In genomic region chr7:91880413-91881241, GRCh38 we compare ENCODE assay signal across 8 cellular contexts. TPM values are rescaled to one million over a fixed set of nuclear protein-coding genes. Genes with fewer than 3 reads are reported as not detected.
A peak's percentile ranks its signal among the peaks of the same experiment; 100 is the strongest.
DNase-seq lines count a peak whose midpoint lies in the region; ATAC-seq, FAIRE-seq and TF ChIP-seq lines count a peak whose summit lies in the region.

Gene MTERF1, minus strand, starts transcription at chr7:91880702. Its CDS starts 619 bp downstream, at chr7:91880083.

- H3K27ac ChIP-seq in Karpas-422 (ENCODE audit: low read length) (no peak within 1 kb of the TSS), fibroblast of lung (ENCODE audit: insufficient read depth, low read length) (peak within 1 kb of the TSS; percentile 59)

- peak within 1 kb of the TSS; percentile 88 to 96 for H3K27ac Mint-ChIP-seq in natural killer cell

- peaks cover 32 to 37% of the 10 kb centered on the region in 2 donors for H3K4me1 Mint-ChIP-seq in natural killer cell

- peak within 1 kb of the TSS; percentile 89 for H3K4me3 ChIP-seq in Karpas-422 (ENCODE audit: low read length)
- peak within 1 kb of the TSS; percentile 65 to 96 (median 93) for H3K4me3 ChIP-seq in fibroblast of lung (replicated peaks in 1 of 4; ENCODE audit: control extremely low read depth in 1 of 4, insufficient read depth in 1 of 4, low read depth in 3 of 4, low read length in 4 of 4)

- peak within 1 kb of the TSS; percentile 83 for H3K4me2 ChIP-seq in Karpas-422 (ENCODE audit: low read depth, low read length, poor library complexity, severe bottlenecking)
- H3K4me2 ChIP-seq in fibroblast of lung (ENCODE audit: extremely low read depth, insufficient read depth, low read length) = peak within 1 kb of the TSS; percentile 98

- DNase-seq in Daoy (ENCODE audit: low read depth) = peak; percentile 95
- peak; percentile 99 for DNase-seq in Karpas-422
- peak; percentile 84 for DNase-seq in RCC 7860 (ENCODE audit: low spot score)
- DNase-seq in activated T-helper 1 cell treated with Interleukin-2 at 50 U/mL for 16 hours (ENCODE audit: low read depth) = peak; percentile 86
- DNase-seq in fibroblast of lung (ENCODE audit: low read depth in 2 of 2) = peak; percentile 89 to 93
- peak; percentile 89 for DNase-seq in natural killer cell
- peak; percentile 90 for DNase-seq in stimulated activated naive CD4-positive, alpha-beta T cell treated with Interleukin-2 at 50 U/mL for 16 hours (lab: John Stamatoyannopoulos, UW)

- no peaks in the 10 kb centered on the region for H4K20me1 ChIP-seq in Karpas-422 (ENCODE audit: insufficient read depth, low read depth, low read length)
- H4K20me1 ChIP-seq in fibroblast of lung (ENCODE audit: control insufficient read depth, extremely low read depth, insufficient read depth, low read length) = peaks cover 1% of the 10 kb centered on the region

- H2AFZ ChIP-seq in Karpas-422 (ENCODE audit: low read length) = peak within 1 kb of the TSS; percentile 99
- peak within 1 kb of the TSS; percentile 99 for H2AFZ ChIP-seq in fibroblast of lung (ENCODE audit: low read length)

- H3K4me1 ChIP-seq in Karpas-422 (ENCODE audit: low read length) (peaks cover 30% of the 10 kb centered on the region), fibroblast of lung (ENCODE audit: control insufficient read depth, extremely low read depth, insufficient read depth, low read length) (peaks cover 2% of the 10 kb centered on the region)

- peak within 1 kb of the TSS; percentile 85 for H3K9ac ChIP-seq in Karpas-422 (ENCODE audit: low read length)
- peak within 1 kb of the TSS; percentile 71 for H3K9ac ChIP-seq in fibroblast of lung (ENCODE audit: insufficient read depth, low read length)

- TF ChIP-seq CTCF in fibroblast of lung (conservative IDR thresholded peaks at IDR 0.05 in 1 of 2, IDR thresholded peaks at IDR 0.05 in 1 of 2; ENCODE audit: low read depth in 1 of 2, low read length in 2 of 2) (peak; percentile 91 to 98), natural killer cell (IDR thresholded peaks at IDR 0.05) (peak; percentile 96)

- peaks cover 3 to 22% of the 10 kb centered on the region in 2 donors for H3K27me3 Mint-ChIP-seq in natural killer cell (ENCODE audit: low read depth in 2 of 2)

- H3K36me3 Mint-ChIP-seq in natural killer cell = peaks cover 4% of the 10 kb centered on the region

- H3K9me2 ChIP-seq in Karpas-422 (replicated peaks; ENCODE audit: insufficient read depth, low read length) = no peaks in the 10 kb centered on the region

- H3K79me2 ChIP-seq in Karpas-422 (ENCODE audit: low read length) = peaks cover 49% of the 10 kb centered on the region
- H3K79me2 ChIP-seq in fibroblast of lung (ENCODE audit: control insufficient read depth, insufficient read depth, low read length) = peaks cover 22% of the 10 kb centered on the region

- intact Hi-C loops in natural killer cell (cut with micrococcal nuclease) = loop anchor here (2.0 to 5.0 kb wide), 2 partner anchors 60 to 567 kb away; partner anchors contain the start of genes AKAP9 and GATAD1

- H3K36me3 ChIP-seq in Karpas-422 (ENCODE audit: insufficient read depth, low read length) (peaks cover 25% of the 10 kb centered on the region), fibroblast of lung (ENCODE audit: control insufficient read depth, insufficient read depth, low read length) (no peaks in the 10 kb centered on the region)

- H3K9me3 ChIP-seq in Karpas-422 (ENCODE audit: low read length) = no peaks in the 10 kb centered on the region
- no peaks in the 10 kb centered on the region for H3K9me3 ChIP-seq in fibroblast of lung (ENCODE audit: control insufficient read depth, insufficient read depth, low read depth, low read length)

- peak within 1 kb of the TSS; percentile 97 for H3K4me3 Mint-ChIP-seq in natural killer cell

- H3K9me3 Mint-ChIP-seq in natural killer cell = no peaks in the 10 kb centered on the region

- ATAC-seq in GM21825 (IDR thresholded peaks at IDR 0.05; ENCODE audit: unreplicated experiment) = peak; percentile 100
- ATAC-seq in natural killer cell = peak; percentile 96 to 99 (median 99)

- H3K27me3 ChIP-seq in Karpas-422 (ENCODE audit: low read length) (no peaks in the 10 kb centered on the region), fibroblast of lung (ENCODE audit: control insufficient read depth, insufficient read depth, low read length) (no peaks in the 10 kb centered on the region)

- peak; percentile 62 for FAIRE-seq in RCC 7860 (lab: Jason Lieb, UNC)

RNA-seq across cellular contexts. Expression of gene MTERF1, which starts in this region (rescaled TPM):
- 6.7 and 12.2 TPM in 2 replicates for total RNA-seq in Daoy (2014; rRNA removed; shearing (Covaris generic))
- 21.1 and 25.5 TPM in 2 replicates for total RNA-seq in Karpas-422 (2014; rRNA removed; shearing (Covaris generic); ENCODE audit: low replicate concordance)
- total RNA-seq in fibroblast of lung (9.8 and 10.9 TPM in 2 replicates), natural killer cell (10 to 100 TPM; 15.7 to 20.0 (median 19.0) TPM)
- polyA plus RNA-seq in fibroblast of lung = 8.8 and 10.9 TPM in 2 replicates
- polyA plus RNA-seq in fibroblast of lung (2012) = 6.9 and 7.4 TPM in 2 replicates
- 0.30 and 0.39 TPM in 2 replicates for polyA minus RNA-seq in fibroblast of lung (ENCODE audit: low replicate concordance)
